8 cellular contexts compared by ENCODE assay signal in genomic region chr19:40802300-40803169, GRCh38. TPM values are rescaled to one million over a fixed set of nuclear protein-coding genes. Genes with fewer than 3 reads are reported as not detected.
DNase-seq lines count a peak whose midpoint lies in the region; ATAC-seq and TF ChIP-seq lines count a peak whose summit lies in the region.

No MANE protein-coding gene starts in this region.

- DNase-seq in CD4-positive, alpha-beta T cell, result no peak
- DNase-seq in PC-9, result no peak
- DNase-seq in endothelial cell (ENCODE audit: low spot score), result no peak
- no peak for DNase-seq in neural crest cell (ENCODE audit: low read depth, low spot score)
- DNase-seq in stimulated activated CD4-positive, alpha-beta T cell treated with anti-CD3 and anti-CD28 coated beads, Interleukin-4, amount 100 ng/mL, for 24 hours, result no peak
- no peak for DNase-seq in GM20000 (ENCODE audit: low spot score)

- peaks cover 51% of the 10 kb centered on the region for H3K79me2 ChIP-seq in PC-9 (ENCODE audit: low read depth)

- no peak for ATAC-seq in CD4-positive, alpha-beta T cell (ENCODE audit: poor library complexity)
- no peak for ATAC-seq in HG02973 (IDR thresholded peaks at IDR 0.05; ENCODE audit: unreplicated experiment)
- ATAC-seq in GM21723 (IDR thresholded peaks at IDR 0.05; ENCODE audit: unreplicated experiment), result no peak

- H3K4me1 ChIP-seq in PC-9 (replicated peaks; ENCODE audit: insufficient read depth), result peaks cover 32% of the 10 kb centered on the region

- POLR2A ChIA-PET in CD4-positive, alpha-beta T cell (lab: Charles Lee), result interaction anchor here (0.8 to 6.9 kb wide), 7 partner anchors 10 to 461 kb away, joined by 3 to 198 read pairs (median 5); partner anchors contain the start of genes ACTMAP, MIA, RAB4B and SNRPA
- POLR2A ChIA-PET in PC-9 (lab: Charles Lee; ENCODE audit: unreplicated experiment), result interaction anchor here (0.7 kb wide), 1 partner anchor 52 kb away, joined by 6 read pairs; the partner anchor contains the start of gene SNRPA

- H3K4me3 ChIP-seq in PC-9, result no peak overlapping the region

- no peak for TF ChIP-seq CTCF in CD4-positive, alpha-beta T cell (IDR thresholded peaks at IDR 0.05)
- TF ChIP-seq CTCF in PC-9 (conservative IDR thresholded peaks at IDR 0.05) (no peak), endothelial cell (IDR thresholded peaks at IDR 0.05; ENCODE audit: unreplicated experiment) (no peak), neural crest cell (conservative IDR thresholded peaks at IDR 0.05) (no peak), GM20000 (IDR thresholded peaks at IDR 0.05; ENCODE audit: extremely low read depth, missing control alignments) (no peak)

- H3K27me3 Mint-ChIP-seq in CD4-positive, alpha-beta T cell, result no peaks in the 10 kb centered on the region
- H3K27me3 Mint-ChIP-seq in endothelial cell (ENCODE audit: unreplicated experiment) (peaks cover 16% of the 10 kb centered on the region), neural crest cell (ENCODE audit: low read depth) (peaks cover 3% of the 10 kb centered on the region)

- intact Hi-C loops in CD4-positive, alpha-beta T cell (cut with DNase I, micrococcal nuclease), result loop anchor here (2.0 to 5.0 kb wide), 3 partner anchors 86 to 190 kb away; partner anchors contain the start of genes COQ8B (in 1 of the 2) and ITPKC (in 1 of the 2)
- intact Hi-C loops in PC-9 (cut with micrococcal nuclease; ENCODE audit: unreplicated experiment), result no loop called here

- H3K9me2 ChIP-seq in PC-9 (ENCODE audit: insufficient read depth), result no peaks in the 10 kb centered on the region

- H3K27me3 ChIP-seq in CD4-positive, alpha-beta T cell (ENCODE audit: control insufficient read depth, insufficient read depth, low read length), result no peaks in the 10 kb centered on the region
- no peaks in the 10 kb centered on the region for H3K27me3 ChIP-seq in PC-9 (ENCODE audit: insufficient read depth, low read depth)

- H3K9me3 ChIP-seq in CD4-positive, alpha-beta T cell (ENCODE audit: control insufficient read depth, low read length), result no peaks in the 10 kb centered on the region
- no peaks in the 10 kb centered on the region for H3K9me3 ChIP-seq in PC-9 (ENCODE audit: insufficient read depth, low read depth)

- no TSS peak for BruUV-seq in PC-9 (replicated peaks; lab: Mats Ljungman, UMichigan)

- H3F3A ChIP-seq in PC-9 (ENCODE audit: insufficient read depth, low read depth), result peaks cover 3% of the 10 kb centered on the region; the same call in 1 of the 2 replicates

- peak overlapping the region; percentile 86 for H3K27ac ChIP-seq in CD4-positive, alpha-beta T cell (ENCODE audit: low read depth, low read length)
- H3K27ac ChIP-seq in PC-9, result no peak overlapping the region

- H3K9me3 Mint-ChIP-seq in CD4-positive, alpha-beta T cell, result no peaks in the 10 kb centered on the region
- H3K9me3 Mint-ChIP-seq in endothelial cell (ENCODE audit: unreplicated experiment) (no peaks in the 10 kb centered on the region), neural crest cell (no peaks in the 10 kb centered on the region)

- peaks cover 49% of the 10 kb centered on the region for H4K20me1 ChIP-seq in PC-9 (ENCODE audit: insufficient read depth)

- H3K36me3 Mint-ChIP-seq in CD4-positive, alpha-beta T cell (ENCODE audit: low read depth), result peaks cover 69% of the 10 kb centered on the region
- H3K36me3 Mint-ChIP-seq in endothelial cell (ENCODE audit: low read depth, unreplicated experiment), result peaks cover 32% of the 10 kb centered on the region
- H3K36me3 Mint-ChIP-seq in neural crest cell (ENCODE audit: low read depth), result peaks cover 2% of the 10 kb centered on the region

- peak overlapping the region; percentile 6; the same call in 1 of the 2 replicates for H3K4me2 ChIP-seq in PC-9

- peak overlapping the region; percentile 90 for H3K27ac Mint-ChIP-seq in CD4-positive, alpha-beta T cell
- peak overlapping the region; percentile 77 for H3K27ac Mint-ChIP-seq in endothelial cell (ENCODE audit: unreplicated experiment)
- peak overlapping the region; percentile 50 for H3K27ac Mint-ChIP-seq in neural crest cell (ENCODE audit: unreplicated experiment)

- H3K36me3 ChIP-seq in PC-9 (ENCODE audit: low read depth), result peaks cover 7% of the 10 kb centered on the region

- H3K4me3 Mint-ChIP-seq in CD4-positive, alpha-beta T cell, result peak overlapping the region; percentile 96
- H3K4me3 Mint-ChIP-seq in endothelial cell (ENCODE audit: unreplicated experiment) (peak overlapping the region; percentile 68), neural crest cell (peak overlapping the region; percentile 85)

- H3K4me1 Mint-ChIP-seq in CD4-positive, alpha-beta T cell (ENCODE audit: low read depth), result peaks cover 82% of the 10 kb centered on the region
- H3K4me1 Mint-ChIP-seq in endothelial cell (ENCODE audit: unreplicated experiment), result peaks cover 75% of the 10 kb centered on the region
- H3K4me1 Mint-ChIP-seq in neural crest cell, result peaks cover 71% of the 10 kb centered on the region

- H2AFZ ChIP-seq in PC-9, result no peak overlapping the region

- CTCF ChIA-PET in CD4-positive, alpha-beta T cell (lab: Charles Lee), result no interaction called here
- CTCF ChIA-PET in PC-9 (lab: Charles Lee), result no interaction called here

RNA-seq across cellular contexts. Expression of gene EGLN2, which starts 3.5 kb away (rescaled TPM):
- 100 to 1,000 TPM; 150 to 151 TPM for total RNA-seq in CD4-positive, alpha-beta T cell
- total RNA-seq in PC-9 (2021), result 78.4 and 78.5 TPM in 2 replicates
- 146 TPM for total RNA-seq in endothelial cell (ENCODE audit: unreplicated experiment)
- total RNA-seq in neural crest cell, result 109 and 113 TPM in 2 replicates

RNA-seq across cellular contexts. Expression of gene RAB4B, which starts 24.5 kb away (rescaled TPM):
- total RNA-seq in CD4-positive, alpha-beta T cell, result 10 to 100 TPM; 26.6 to 26.9 TPM
- total RNA-seq in PC-9 (2021) (22.2 and 24.8 TPM in 2 replicates), endothelial cell (ENCODE audit: unreplicated experiment) (29.2 TPM), neural crest cell (14.1 and 15.2 TPM in 2 replicates)

RNA-seq across cellular contexts. Expression of gene MIA, which starts 27.2 kb away (rescaled TPM):
- total RNA-seq in CD4-positive, alpha-beta T cell, result not detected
- total RNA-seq in PC-9 (2021) (2.5 and 2.7 TPM in 2 replicates), endothelial cell (ENCODE audit: unreplicated experiment) (not detected), neural crest cell (6.9 and 9.9 TPM in 2 replicates)

RNA-seq across cellular contexts. Expression of gene CYP2A6, which starts 47.7 kb away (rescaled TPM):
- total RNA-seq in CD4-positive, alpha-beta T cell, result not detected
- total RNA-seq in PC-9 (2021) (not detected in 2 replicates), endothelial cell (ENCODE audit: unreplicated experiment) (not detected), neural crest cell (not detected in 2 replicates)

RNA-seq across cellular contexts. Expression of gene SNRPA, which starts 51.5 kb away (rescaled TPM):
- 10 to 100 TPM; 60.3 to 76.7 TPM for total RNA-seq in CD4-positive, alpha-beta T cell
- total RNA-seq in PC-9 (2021), result 119 and 147 TPM in 2 replicates
- total RNA-seq in endothelial cell (ENCODE audit: unreplicated experiment), result 101 TPM
- total RNA-seq in neural crest cell, result 213 and 214 TPM in 2 replicates
